In genomic region chr13:100751826-100752225, GRCh38 we compare ENCODE assay signal across 21 cellular contexts.
A peak's percentile ranks its signal among the peaks of the same experiment; 100 is the strongest.
DNase-seq lines count a peak whose midpoint lies in the region; ATAC-seq, FAIRE-seq and TF ChIP-seq lines count a peak whose summit lies in the region.
"Had no signal": no experiment of that assay in that cellular context is flagged by ENCODE, and none has a peak within 500 bp of the region (broad histone marks: within the 10 kb centered on the region; RNA-seq: fewer than 3 reads in every experiment).

No MANE protein-coding gene starts in this region.

- peak overlapping the region; percentile 40; the same call in 1 of the 2 replicates for H3K4me2 ChIP-seq in HepG2 (ENCODE audit: low read depth, low read length)

- H3K27ac Mint-ChIP-seq in endodermal cell (no peak overlapping the region), type B pancreatic cell (no peak overlapping the region)
- H3K27ac Mint-ChIP-seq in activated T-helper 2 cell treated with anti-CD3 and anti-CD28 coated beads, Interferon-gamma antibody, Interleukin-2, Interleukin-4, amounts not matched to agents 10 μg/mL and 5 μg/mL and 100 μg/mL, durations not matched to agents 14 hours and 24 hours and 36 hours: no peak overlapping the region
- H3K27ac Mint-ChIP-seq: activated CD4-positive, alpha-beta memory T cell treated with anti-CD3 and anti-CD28 coated beads, Interleukin-2, amount 10 ng/mL, durations not matched to agents 7 days and 5 days; CD4-positive, CD25-positive, alpha-beta regulatory T cell had no signal

- H3K9me3 ChIP-seq in HepG2 (ENCODE audit: low read length) (no peaks in the 10 kb centered on the region), right lobe of liver (no peaks in the 10 kb centered on the region), endodermal cell (ENCODE audit: control insufficient read depth, low read length) (no peaks in the 10 kb centered on the region)
- H3K9me3 ChIP-seq: esophagus squamous epithelium, right atrium auricular region, testis had no signal

- H3K36me3 ChIP-seq in HepG2 (replicated peaks in 1 of 2; ENCODE audit: control insufficient read depth in 1 of 2, insufficient read depth in 2 of 2, low read length in 2 of 2) (no peaks in the 10 kb centered on the region), right lobe of liver (no peaks in the 10 kb centered on the region), endodermal cell (ENCODE audit: control insufficient read depth, insufficient read depth, low read length) (no peaks in the 10 kb centered on the region)
- H3K36me3 ChIP-seq: esophagus squamous epithelium, right atrium auricular region had no signal

- no peaks in the 10 kb centered on the region for H3K79me2 ChIP-seq in HepG2 (ENCODE audit: insufficient read depth, low read length)

- DNase-seq in HepG2 (ENCODE audit: low spot score): peak; percentile 6
- DNase-seq in right lobe of liver: no peak
- peak; percentile 17 for DNase-seq in RPMI8226
- no peak for DNase-seq in endodermal cell
- no peak for DNase-seq in type B pancreatic cell (ENCODE audit: extremely low spot score, unreplicated experiment)
- DNase-seq in left ventricle myocardium superior: no peak
- no peak for DNase-seq in activated T-helper 2 cell treated with anti-CD3 and anti-CD28 coated beads, Interferon-gamma antibody, Interleukin-2, Interleukin-4, amounts not matched to agents 10 μg/mL and 5 μg/mL and 100 μg/mL, durations not matched to agents 14 hours and 24 hours and 36 hours (ENCODE audit: low spot score)
- DNase-seq: activated CD4-positive, alpha-beta memory T cell treated with anti-CD3 and anti-CD28 coated beads, Interleukin-2, amount 10 ng/mL, durations not matched to agents 7 days and 5 days; activated naive CD4-positive, alpha-beta T cell treated with Interleukin-2 at 50 U/mL for 16 hours; activated T-cell treated with anti-CD3 and anti-CD28 coated beads, Interleukin-2, amount 50 U/mL, for 1 hour; CD4-positive, CD25-positive, alpha-beta regulatory T cell; cerebellar nuclear complex; DMS53; effector CD8-positive, alpha-beta T cell; esophagus squamous epithelium; NCI-H2081; testis had no signal

- H3K4me3 Mint-ChIP-seq in endodermal cell (no peak overlapping the region), type B pancreatic cell (no peak overlapping the region)
- H3K4me3 Mint-ChIP-seq in activated T-helper 2 cell treated with anti-CD3 and anti-CD28 coated beads, Interferon-gamma antibody, Interleukin-2, Interleukin-4, amounts not matched to agents 10 μg/mL and 5 μg/mL and 100 μg/mL, durations not matched to agents 14 hours and 24 hours and 36 hours (ENCODE audit: low read depth): no peak overlapping the region
- H3K4me3 Mint-ChIP-seq: activated CD4-positive, alpha-beta memory T cell treated with anti-CD3 and anti-CD28 coated beads, Interleukin-2, amount 10 ng/mL, durations not matched to agents 7 days and 5 days; CD4-positive, CD25-positive, alpha-beta regulatory T cell had no signal

- 43% methylated on average over 13 of the region's 13 CpGs for WGBS in HepG2 (ENCODE audit: low lambda C conversion rate)
- 85% methylated on average over 13 of the region's 13 CpGs for WGBS in right lobe of liver (ENCODE audit: insufficient coverage, low coverage, low lambda C conversion rate, missing lambda C conversion rate)
- 88 to 93% methylated on average over 7 to 12 of the region's 13 CpGs for WGBS in endodermal cell (ENCODE audit: insufficient coverage in 1 of 2, insufficient read length in 1 of 2), 2 experiments

- TF ChIP-seq POLR2A in HepG2 (IDR thresholded peaks at IDR 0.05; ENCODE audit: insufficient read depth in 1 of 2, low read depth in 2 of 2, low read length in 2 of 2) (no peak), right lobe of liver (IDR thresholded peaks at IDR 0.05) (no peak)

- FAIRE-seq in HepG2 (lab: Jason Lieb, UNC): no peak

- in situ Hi-C loops in HepG2 (cut with HindIII; ENCODE audit: extremely low pct_ligation_motif_present, low pct_unique_long_range_greater_than_20kb): no loop called here

- CTCF ChIA-PET in HepG2 (lab: Yijun Ruan, JAX; ENCODE audit: low intra/inter-chr PET ratio, low total read pairs): interaction anchor here (0.9 kb wide), 1 partner anchor 30 kb away, joined by 8 read pairs; no protein-coding TSS in a partner anchor

- H2AFZ ChIP-seq in HepG2 (ENCODE audit: low read length): no peak overlapping the region

- H3K4me1 Mint-ChIP-seq in endodermal cell: no peaks in the 10 kb centered on the region
- H3K4me1 Mint-ChIP-seq in type B pancreatic cell (ENCODE audit: unreplicated experiment): no peaks in the 10 kb centered on the region
- H3K4me1 Mint-ChIP-seq in activated T-helper 2 cell treated with anti-CD3 and anti-CD28 coated beads, Interferon-gamma antibody, Interleukin-2, Interleukin-4, amounts not matched to agents 10 μg/mL and 5 μg/mL and 100 μg/mL, durations not matched to agents 14 hours and 24 hours and 36 hours (ENCODE audit: low read depth): no peaks in the 10 kb centered on the region
- H3K4me1 Mint-ChIP-seq: activated CD4-positive, alpha-beta memory T cell treated with anti-CD3 and anti-CD28 coated beads, Interleukin-2, amount 10 ng/mL, durations not matched to agents 7 days and 5 days; CD4-positive, CD25-positive, alpha-beta regulatory T cell had no signal

- H3K36me3 Mint-ChIP-seq in endodermal cell (ENCODE audit: low read depth) (no peaks in the 10 kb centered on the region), type B pancreatic cell (no peaks in the 10 kb centered on the region)
- H3K36me3 Mint-ChIP-seq in activated T-helper 2 cell treated with anti-CD3 and anti-CD28 coated beads, Interferon-gamma antibody, Interleukin-2, Interleukin-4, amounts not matched to agents 10 μg/mL and 5 μg/mL and 100 μg/mL, durations not matched to agents 14 hours and 24 hours and 36 hours (ENCODE audit: low read depth): no peaks in the 10 kb centered on the region
- H3K36me3 Mint-ChIP-seq: CD4-positive, CD25-positive, alpha-beta regulatory T cell had no signal

- H3K27me3 Mint-ChIP-seq in endodermal cell (ENCODE audit: insufficient read depth): peaks cover 3% of the 10 kb centered on the region
- H3K27me3 Mint-ChIP-seq in type B pancreatic cell: no peaks in the 10 kb centered on the region
- peaks cover 6% of the 10 kb centered on the region for H3K27me3 Mint-ChIP-seq in activated T-helper 2 cell treated with anti-CD3 and anti-CD28 coated beads, Interferon-gamma antibody, Interleukin-2, Interleukin-4, amounts not matched to agents 10 μg/mL and 5 μg/mL and 100 μg/mL, durations not matched to agents 14 hours and 24 hours and 36 hours (ENCODE audit: low read depth)

- no TSS peak for BruUV-seq in HepG2 (replicated peaks; lab: Mats Ljungman, UMichigan)

- H3K27ac ChIP-seq in HepG2 (ENCODE audit: extremely low read length, insufficient read depth, low read length): no peak overlapping the region
- H3K27ac ChIP-seq in right lobe of liver: no peak overlapping the region
- H3K27ac ChIP-seq in endodermal cell (ENCODE audit: low read depth, low read length): no peak overlapping the region
- H3K27ac ChIP-seq: HL-60, right atrium auricular region, testis had no signal

- peak; percentile 62 for TF ChIP-seq RAD21 in HepG2 (CRISPR knock-in tag; IDR thresholded peaks at IDR 0.05)

- intact Hi-C loops in HepG2 (cut with micrococcal nuclease; ENCODE audit: unreplicated experiment) (loop anchor here (1.0 kb wide), 1 partner anchor 30 kb away; no protein-coding TSS in a partner anchor), right lobe of liver (cut with DNase I) (no loop called here), left ventricle myocardium superior (cut with micrococcal nuclease) (no loop called here)
- intact Hi-C loops in activated T-helper 2 cell treated with anti-CD3 and anti-CD28 coated beads, Interferon-gamma antibody, Interleukin-2, Interleukin-4, amounts not matched to agents 10 μg/mL and 5 μg/mL and 100 μg/mL, durations not matched to agents 14 hours and 24 hours and 36 hours (cut with micrococcal nuclease): no loop called here

- H3K9me3 Mint-ChIP-seq in endodermal cell (no peaks in the 10 kb centered on the region), type B pancreatic cell (no peaks in the 10 kb centered on the region)
- H3K9me3 Mint-ChIP-seq in activated T-helper 2 cell treated with anti-CD3 and anti-CD28 coated beads, Interferon-gamma antibody, Interleukin-2, Interleukin-4, amounts not matched to agents 10 μg/mL and 5 μg/mL and 100 μg/mL, durations not matched to agents 14 hours and 24 hours and 36 hours: no peaks in the 10 kb centered on the region
- H3K9me3 Mint-ChIP-seq: activated CD4-positive, alpha-beta memory T cell treated with anti-CD3 and anti-CD28 coated beads, Interleukin-2, amount 10 ng/mL, durations not matched to agents 7 days and 5 days; CD4-positive, CD25-positive, alpha-beta regulatory T cell had no signal

- H3K4me3 ChIP-seq in HepG2 (replicated peaks in 1 of 3; ENCODE audit: insufficient read depth in 1 of 3, low read depth in 2 of 3, low read length in 3 of 3): no peak overlapping the region
- no peak overlapping the region for H3K4me3 ChIP-seq in right lobe of liver
- no peak overlapping the region for H3K4me3 ChIP-seq in endodermal cell (ENCODE audit: low read length)
- H3K4me3 ChIP-seq: esophagus squamous epithelium, right atrium auricular region, testis had no signal

- peaks cover 1 to 23% of the 10 kb centered on the region in 2 experiments; a peak in 2 of 5 replicates for H3K27me3 ChIP-seq in HepG2 (ENCODE audit: control insufficient read depth in 1 of 2, insufficient read depth in 2 of 2, low read length in 2 of 2)
- H3K27me3 ChIP-seq in right lobe of liver: no peaks in the 10 kb centered on the region
- H3K27me3 ChIP-seq in endodermal cell (ENCODE audit: control insufficient read depth, insufficient read depth, low read length, poor library complexity, severe bottlenecking): no peaks in the 10 kb centered on the region
- H3K27me3 ChIP-seq: esophagus squamous epithelium, right atrium auricular region, testis had no signal

- H3K4me1 ChIP-seq in HepG2 (ENCODE audit: insufficient read depth, low read length) (peaks cover 21% of the 10 kb centered on the region; the same call in 1 of the 2 replicates), right lobe of liver (no peaks in the 10 kb centered on the region), endodermal cell (ENCODE audit: control insufficient read depth, insufficient read depth, low read length) (no peaks in the 10 kb centered on the region)
- H3K4me1 ChIP-seq: right atrium auricular region, testis had no signal

- H3K9ac ChIP-seq in HepG2 (ENCODE audit: insufficient read depth, low read depth, low read length) (no peak overlapping the region), endodermal cell (ENCODE audit: extremely low read depth, low read length, poor library complexity, severe bottlenecking) (no peak overlapping the region)

- peak; percentile 89 for ATAC-seq in HepG2
- no peak for ATAC-seq in right lobe of liver
- no peak for ATAC-seq in left ventricle myocardium superior
- ATAC-seq in GM19328 (IDR thresholded peaks at IDR 0.05; ENCODE audit: unreplicated experiment): no peak
- ATAC-seq: HCT116 had no signal

- TF ChIP-seq EP300 in HepG2 (IDR thresholded peaks at IDR 0.05; ENCODE audit: low read depth in 2 of 2, low read length in 2 of 2): no peak
- TF ChIP-seq EP300 in HepG2 (CRISPR knock-in tag; IDR thresholded peaks at IDR 0.05; ENCODE audit: borderline replicate concordance): no peak

- POLR2A ChIA-PET in HepG2 (lab: Yijun Ruan, JAX): no interaction called here

- H4K20me1 ChIP-seq in HepG2 (ENCODE audit: insufficient read depth, low read length): no peaks in the 10 kb centered on the region

- TF ChIP-seq CTCF in HepG2 (CRISPR knock-in tag; IDR thresholded peaks at IDR 0.05): peak; percentile 65
- TF ChIP-seq CTCF in right lobe of liver (IDR thresholded peaks at IDR 0.05): no peak
- TF ChIP-seq CTCF in endodermal cell (conservative IDR thresholded peaks at IDR 0.05): peak; percentile 47
- TF ChIP-seq CTCF in type B pancreatic cell (conservative IDR thresholded peaks at IDR 0.05): peak; percentile 26

Comparison
In these comparisons a context has a peak if more than half of its experiments do, and no peak if none do; other contexts are left out.
1. DNase-seq: peak in HepG2 (single experiment) and RPMI8226 (single experiment); none in right lobe of liver (0 of 3), endodermal cell (single experiment), type B pancreatic cell (single experiment), left ventricle myocardium superior (single experiment) and activated T-helper 2 cell treated with anti-CD3 and anti-CD28 coated beads, Interferon-gamma antibody, Interleukin-2, Interleukin-4, amounts not matched to agents 10 μg/mL and 5 μg/mL and 100 μg/mL, durations not matched to agents 14 hours and 24 hours and 36 hours (single experiment).
2. CTCF ChIP-seq: peak in HepG2 (single experiment), endodermal cell (single experiment) and type B pancreatic cell (single experiment); none in right lobe of liver (0 of 4).